25 cellular contexts compared by ENCODE assay signal in the genomic region with DNA sequence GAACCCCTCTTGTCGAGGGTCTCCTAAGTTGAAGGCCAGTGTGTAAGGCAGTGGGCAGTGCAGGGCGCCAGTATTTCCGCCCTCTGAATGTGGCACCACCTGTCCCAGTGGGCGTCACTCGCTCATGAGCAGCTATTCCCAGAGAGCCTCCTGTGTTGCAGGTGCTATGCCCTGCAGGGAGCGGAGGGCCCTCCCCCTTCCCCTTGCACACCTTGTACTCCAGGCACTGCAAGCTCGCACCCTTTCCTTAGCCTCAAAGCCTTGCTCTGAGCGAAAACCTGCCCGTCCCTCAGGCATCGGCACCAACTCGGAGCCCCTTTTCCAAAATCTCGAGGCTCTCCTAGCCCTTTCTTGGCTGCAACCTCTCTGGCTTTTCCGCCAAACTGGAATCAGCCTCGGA.
"Had no signal": no experiment of that assay in that cellular context is flagged by ENCODE, and none has a peak within 500 bp of the region (broad histone marks: within the 10 kb centered on the region; RNA-seq: fewer than 3 reads in every experiment).

No MANE protein-coding gene starts in this region.

- H3K4me1 Mint-ChIP-seq: immature natural killer cell; naive thymus-derived CD8-positive, alpha-beta T cell; stimulated activated memory B cell treated with anti-CD40 and anti-IgM and Interleukin-4, amounts not matched to agents 10 μg/mL and 1 μg/mL and 100 μg/mL, for 72 hours had no signal

- H3K4me3 Mint-ChIP-seq: dendritic cell treated with granulocyte-macrophage colony-stimulating factor and Interleukin-4, amounts not matched to agents 40 ng/mL and 50 ng/mL, for 4 days; immature natural killer cell; naive thymus-derived CD8-positive, alpha-beta T cell; nephron progenitor cell; stimulated activated memory B cell treated with anti-CD40 and anti-IgM and Interleukin-4, amounts not matched to agents 10 μg/mL and 1 μg/mL and 100 μg/mL, for 72 hours; type B pancreatic cell had no signal

- H3K36me3 ChIP-seq: ovary, spleen had no signal

- FAIRE-seq: endothelial cell of umbilical vein, keratinocyte had no signal

- H3K36me3 Mint-ChIP-seq: naive thymus-derived CD8-positive, alpha-beta T cell; stimulated activated memory B cell treated with anti-CD40 and anti-IgM and Interleukin-4, amounts not matched to agents 10 μg/mL and 1 μg/mL and 100 μg/mL, for 72 hours had no signal

- H3K9me3 ChIP-seq: esophagus muscularis mucosa, lower lobe of right lung, ovary, psoas muscle, spleen, testis, tibial artery had no signal

- H3K4me3 ChIP-seq: esophagus muscularis mucosa, lower lobe of right lung, ovary, psoas muscle, skin epidermis, spleen, testis, tibial artery had no signal

- H3K9me3 Mint-ChIP-seq: dendritic cell treated with granulocyte-macrophage colony-stimulating factor and Interleukin-4, amounts not matched to agents 40 ng/mL and 50 ng/mL, for 4 days; immature natural killer cell; naive thymus-derived CD8-positive, alpha-beta T cell; nephron progenitor cell; stimulated activated memory B cell treated with anti-CD40 and anti-IgM and Interleukin-4, amounts not matched to agents 10 μg/mL and 1 μg/mL and 100 μg/mL, for 72 hours; type B pancreatic cell had no signal

- ATAC-seq: left ventricle myocardium superior; lower lobe of right lung; naive thymus-derived CD8-positive, alpha-beta T cell; psoas muscle; right cardiac atrium; stimulated activated memory B cell treated with anti-CD40 and anti-IgM and Interleukin-4, amounts not matched to agents 10 μg/mL and 1 μg/mL and 100 μg/mL, for 72 hours; stimulated activated naive CD8-positive, alpha-beta T cell treated with anti-CD3 and anti-CD28 coated beads, Interleukin-15, Interleukin-2, amounts not matched to agents 100 U/mL and 50 U/mL, for 24 hours had no signal

- DNase-seq: effector memory CD4-positive, alpha-beta T cell; foreskin melanocyte; hypothalamus; immature natural killer cell; left ventricle myocardium superior; lower lobe of right lung; naive thymus-derived CD8-positive, alpha-beta T cell; nephron progenitor cell; occipital lobe; ovary; psoas muscle; spleen; stimulated activated CD4-positive, alpha-beta T cell treated with anti-CD3 and anti-CD28 coated beads, Interleukin-4, amount 100 ng/mL, for 4 hours; stimulated activated naive CD8-positive, alpha-beta T cell treated with anti-CD3 and anti-CD28 coated beads, Interleukin-15, Interleukin-2, amounts not matched to agents 100 U/mL and 50 U/mL, for 24 hours; substantia nigra; testis had no signal

- H3K27ac Mint-ChIP-seq: dendritic cell treated with granulocyte-macrophage colony-stimulating factor and Interleukin-4, amounts not matched to agents 40 ng/mL and 50 ng/mL, for 4 days; immature natural killer cell; naive thymus-derived CD8-positive, alpha-beta T cell; nephron progenitor cell; stimulated activated memory B cell treated with anti-CD40 and anti-IgM and Interleukin-4, amounts not matched to agents 10 μg/mL and 1 μg/mL and 100 μg/mL, for 72 hours; type B pancreatic cell had no signal

- H3K27ac ChIP-seq: esophagus muscularis mucosa, lower lobe of right lung, ovary, psoas muscle, skin epidermis, spleen, testis, tibial artery had no signal

- H3K27me3 Mint-ChIP-seq: type B pancreatic cell had no signal

- H3K27me3 ChIP-seq: esophagus muscularis mucosa, ovary, testis, tibial artery had no signal

- H3K4me1 ChIP-seq: lower lobe of right lung, psoas muscle, spleen, testis, tibial artery had no signal
